ENCODE assay signal across 1 cellular context in the genomic region with DNA sequence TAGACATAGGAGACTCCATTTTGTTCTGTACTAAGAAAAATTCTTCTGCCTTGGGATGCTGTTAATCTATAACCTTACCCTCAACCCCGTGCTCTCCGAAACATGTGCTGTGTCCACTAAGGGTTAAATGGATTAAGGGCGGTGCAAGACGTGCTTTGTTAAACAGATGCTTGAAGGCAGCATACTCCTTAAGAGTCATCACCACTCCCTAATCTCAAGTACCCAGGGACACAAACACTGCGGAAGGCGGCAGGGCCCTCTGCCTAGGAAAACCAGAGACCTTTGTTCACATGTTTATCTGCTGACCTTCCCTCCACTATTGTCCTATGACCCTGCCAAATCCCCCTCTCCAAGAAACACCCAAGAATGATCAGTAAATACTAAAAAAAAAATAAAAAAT. TPM values are rescaled to one million over a fixed set of nuclear protein-coding genes. Genes with fewer than 3 reads are reported as not detected.
"Had no signal": no experiment of that assay in that cellular context is flagged by ENCODE, and none has a peak within 500 bp of the region (broad histone marks: within the 10 kb centered on the region; RNA-seq: fewer than 3 reads in every experiment).

No MANE protein-coding gene starts in this region.

RNA-seq across cellular contexts. Expression of gene STARD13, which starts 43.2 kb away (rescaled TPM):
- total RNA-seq: activated CD8-positive, alpha-beta T cell treated with anti-CD3 and anti-CD28 coated beads for 36 hours had no signal
